8 cellular contexts compared by ENCODE assay signal in genomic region chr2:119679526-119679837, GRCh38. TPM values are rescaled to one million over a fixed set of nuclear protein-coding genes. Genes with fewer than 3 reads are reported as not detected.
A peak's percentile ranks its signal among the peaks of the same experiment; 100 is the strongest.
DNase-seq lines count a peak whose midpoint lies in the region; ATAC-seq, FAIRE-seq and TF ChIP-seq lines count a peak whose summit lies in the region.

No MANE protein-coding gene starts in this region.

- in situ Hi-C loops in GM12878 (cut with MboI): no loop called here

- DNase-seq in right atrium auricular region (ENCODE audit: low spot score): no peak
- no peak for DNase-seq in left ventricle myocardium superior
- DNase-seq in GM12878 (ENCODE audit: low read depth, low spot score): no peak
- no peak for DNase-seq in mesendoderm
- DNase-seq in aorta: no peak
- no peak for DNase-seq in COR-L47 (lab: John Stamatoyannopoulos, UW)
- no peak for DNase-seq in effector CD4-positive, alpha-beta T cell

- H3K4me2 ChIP-seq in GM12878 (ENCODE audit: control insufficient read depth, insufficient read depth): peak overlapping the region; percentile 85
- H3K4me2 ChIP-seq in mesendoderm (ENCODE audit: low read length): peak overlapping the region; percentile 57

- H4K20me1 ChIP-seq in GM12878 (ENCODE audit: control insufficient read depth, insufficient read depth): no peaks in the 10 kb centered on the region

- peak overlapping the region; percentile 85 for H3K9ac ChIP-seq in GM12878 (ENCODE audit: control insufficient read depth, insufficient read depth, low read length)
- peak overlapping the region; percentile 92 for H3K9ac ChIP-seq in mesendoderm (ENCODE audit: low read length)

- no TSS peak for BruUV-seq in GM12878 (replicated peaks; lab: Mats Ljungman, UMichigan)

- no peak overlapping the region for H3K4ac ChIP-seq in mesendoderm (ENCODE audit: low read depth, low read length)

- peak overlapping the region; percentile 85 for H2AFZ ChIP-seq in GM12878 (ENCODE audit: control insufficient read depth, low read depth, low read length)

- H4K5ac ChIP-seq in mesendoderm (ENCODE audit: low read length): peak overlapping the region; percentile 26

- H3K27me3 ChIP-seq in right atrium auricular region (no peaks in the 10 kb centered on the region), GM12878 (replicated peaks in 1 of 2; ENCODE audit: control insufficient read depth in 2 of 2, insufficient read depth in 2 of 2, low read length in 1 of 2) (no peaks in the 10 kb centered on the region), mesendoderm (ENCODE audit: insufficient read depth, low read length, poor library complexity) (no peaks in the 10 kb centered on the region), aorta (ENCODE audit: control insufficient read depth in 1 of 2, insufficient read depth in 2 of 2, low read length in 1 of 2) (no peaks in the 10 kb centered on the region)

- FAIRE-seq in GM12878 (lab: Jason Lieb, UNC): peak; percentile 71

- H3K4me3 ChIP-seq in right atrium auricular region (peak overlapping the region; percentile 72 to 78), GM12878 (peak overlapping the region; percentile 85), mesendoderm (ENCODE audit: low read length) (peak overlapping the region; percentile 87), aorta (ENCODE audit: low read length in 2 of 2) (peak overlapping the region; percentile 63 to 96)

- H3K4me1 ChIP-seq in right atrium auricular region: peaks cover 0 to 9% of the 10 kb centered on the region in 2 donors
- peaks cover 7% of the 10 kb centered on the region for H3K4me1 ChIP-seq in GM12878 (ENCODE audit: control insufficient read depth, insufficient read depth, low read length)
- H3K4me1 ChIP-seq in mesendoderm (ENCODE audit: control insufficient read depth, low read depth, low read length): no peaks in the 10 kb centered on the region
- no peaks in the 10 kb centered on the region for H3K4me1 ChIP-seq in aorta (ENCODE audit: control insufficient read depth in 1 of 2, insufficient read depth in 2 of 2, low read length in 2 of 2)

- peak overlapping the region; percentile 33 for H3K18ac ChIP-seq in mesendoderm (ENCODE audit: low read length)

- no peak overlapping the region for H2BK120ac ChIP-seq in mesendoderm (ENCODE audit: low read depth, low read length)

- no peak overlapping the region for H2BK5ac ChIP-seq in mesendoderm (ENCODE audit: low read length)

- TF ChIP-seq RAD21 in GM12878 (IDR thresholded peaks at IDR 0.05; ENCODE audit: insufficient read depth, low read depth, low read length): no peak

- ATAC-seq in left ventricle myocardium superior: no peak
- ATAC-seq in GM12878: no peak
- no peak for ATAC-seq in aorta (ENCODE audit: low FRiP score)
- ATAC-seq in HG02870 (IDR thresholded peaks at IDR 0.05; ENCODE audit: unreplicated experiment): no peak

- no peak for TF ChIP-seq POLR2A in GM12878 (IDR thresholded peaks at IDR 0.05; ENCODE audit: low read depth, low read length)

- no peaks in the 10 kb centered on the region for H3K9me3 ChIP-seq in right atrium auricular region
- H3K9me3 ChIP-seq in GM12878 (replicated peaks; ENCODE audit: control insufficient read depth, insufficient read depth, low read length): no peaks in the 10 kb centered on the region
- no peaks in the 10 kb centered on the region for H3K9me3 ChIP-seq in aorta (ENCODE audit: control insufficient read depth, low read length)

- H3K27ac ChIP-seq in right atrium auricular region (peak overlapping the region; percentile 36 to 62), GM12878 (ENCODE audit: control insufficient read depth, insufficient read depth) (peak overlapping the region; percentile 64), mesendoderm (ENCODE audit: low read depth, low read length) (no peak overlapping the region), aorta (ENCODE audit: low read depth in 1 of 2, low read length in 2 of 2) (no peak overlapping the region)

- CTCF ChIA-PET in GM12878 (lab: Yijun Ruan, JAX): interaction anchor here (0.8 to 2.1 kb wide), 7 partner anchors 18 to 497 kb away, joined by 3 to 9 read pairs (median 5); no protein-coding TSS in a partner anchor

- H3K36me3 ChIP-seq in right atrium auricular region (peaks cover 11% of the 10 kb centered on the region), GM12878 (ENCODE audit: control insufficient read depth in 2 of 2, insufficient read depth in 2 of 2, low read length in 1 of 2) (peaks cover 3 to 9% of the 10 kb centered on the region in 2 experiments; a peak in 2 of 4 replicates), mesendoderm (ENCODE audit: control insufficient read depth, insufficient read depth, low read length) (no peaks in the 10 kb centered on the region), aorta (ENCODE audit: control insufficient read depth in 1 of 2, insufficient read depth in 2 of 2, low read length in 1 of 2) (peaks cover 0 to 2% of the 10 kb centered on the region in 2 donors)

- peaks cover 13% of the 10 kb centered on the region for H3K79me1 ChIP-seq in mesendoderm (ENCODE audit: low read length)

- POLR2A ChIA-PET in GM12878 (lab: Charles Lee): interaction anchor here (0.7 to 1.0 kb wide), 2 partner anchors 10 to 112 kb away, joined by 3 to 8 read pairs; no protein-coding TSS in a partner anchor

- TF ChIP-seq CTCF in right atrium auricular region (IDR thresholded peaks at IDR 0.05) (no peak), GM12878 (IDR thresholded peaks at IDR 0.05 in 2 of 3, conservative IDR thresholded peaks at IDR 0.05 in 1 of 3; ENCODE audit: control insufficient read depth in 2 of 3, extremely low read depth in 1 of 3, insufficient read depth in 1 of 3, low read depth in 3 of 3, low read length in 3 of 3) (no peak)

- SMC1A ChIA-PET in GM12878 (lab: Charles Lee; ENCODE audit: uncharacterized antibody, unreplicated experiment): interaction anchor here (0.9 to 1.0 kb wide), 3 partner anchors 30 to 497 kb away, joined by 3 read pairs; no protein-coding TSS in a partner anchor

- H2BK15ac ChIP-seq in mesendoderm (replicated peaks; ENCODE audit: low read depth): no peak overlapping the region

- intact Hi-C loops in left ventricle myocardium superior (cut with micrococcal nuclease): no loop called here
- intact Hi-C loops in GM12878 (cut with micrococcal nuclease; ENCODE audit: unreplicated experiment): no loop called here
- intact Hi-C loops in aorta (cut with DNase I): no loop called here

- no peak for TF ChIP-seq EP300 in GM12878 (IDR thresholded peaks at IDR 0.05; ENCODE audit: borderline replicate concordance in 1 of 2, control insufficient read depth in 1 of 2, low read depth in 2 of 2, low read length in 2 of 2)

- peaks cover 15% of the 10 kb centered on the region for H3K79me2 ChIP-seq in GM12878 (ENCODE audit: control insufficient read depth, insufficient read depth, low read length)
- H3K79me2 ChIP-seq in mesendoderm (ENCODE audit: control insufficient read depth, insufficient read depth, low read length): peaks cover 10% of the 10 kb centered on the region

- RAD21 ChIA-PET in GM12878 (lab: Charles Lee; ENCODE audit: unreplicated experiment): interaction anchor here (0.7 to 1.9 kb wide), 3 partner anchors 24 to 496 kb away, joined by 4 to 9 read pairs (median 4); no protein-coding TSS in a partner anchor

- 1% methylated on average over 9 of the region's 9 CpGs for WGBS in GM12878 (ENCODE audit: insufficient coverage, insufficient replicate concordance, low lambda C conversion rate, missing lambda C conversion rate)
- WGBS in mesendoderm (ENCODE audit: extremely low coverage, insufficient coverage, low lambda C conversion rate): no CpG with 5 or more reads among the region's 9 CpGs
- WGBS in aorta, 2 donors: 6 to 9% methylated on average over 9 of the region's 9 CpGs

- H3K56ac ChIP-seq in mesendoderm (ENCODE audit: low read length): peak overlapping the region; percentile 93

- H4K8ac ChIP-seq in mesendoderm (ENCODE audit: low read depth, low read length): no peak overlapping the region

- H2AK5ac ChIP-seq in mesendoderm (ENCODE audit: low read length): no peak overlapping the region

- H3K23ac ChIP-seq in mesendoderm (ENCODE audit: low read length): no peak overlapping the region

TF ChIP-seq in GM12878, 131 proteins besides CTCF, POLR2A, EP300 and RAD21 (continues in another document):
- TF ChIP-seq RFX5 (IDR thresholded peaks at IDR 0.05; ENCODE audit: low read depth, low read length) (no peak), TCF3 (IDR thresholded peaks at IDR 0.05; ENCODE audit: borderline replicate concordance, insufficient read depth, low read depth, low read length) (no peak), KLF5 (IDR thresholded peaks at IDR 0.05; ENCODE audit: partially characterized antibody) (no peak)

RNA-seq across cellular contexts. Expression of gene TMEM177, which starts 0.5 kb away (rescaled TPM):
- total RNA-seq in right atrium auricular region (1 to 10 TPM; 6.4 to 8.1 TPM), left ventricle myocardium superior (12.8 TPM), GM12878 (2014; rRNA removed) (23.6 and 25.2 TPM in 2 replicates), GM12878 (2014; rRNA removed; fragmentation: Illumina TruSeq; extraction: Trizol) (12.7 and 13.0 TPM in 2 replicates), GM12878 (2021) (15.1 and 17.0 TPM in 2 replicates), aorta (1 to 10 TPM; 5.8 to 6.0 TPM)
- total RNA-seq in GM12878 (2013; cell fraction: nucleolus; rRNA removed): 25.8 and 26.2 TPM in 2 replicates
- 3.0 TPM for polyA plus RNA-seq in GM12878 (2011; ENCODE audit: low read depth)
- polyA plus RNA-seq in GM12878 (2011; rRNA removed) (7.1 and 10.9 TPM in 2 replicates), GM12878 (2014; fragmentation: Illumina TruSeq; extraction: Trizol) (8.0 and 15.6 TPM in 2 replicates), GM12878 (2014; fragmentation: Nextera tagmentation; extraction: Ambion mirVana) (1 to 10 TPM; 4.5 to 8.3 TPM), GM12878 (2014; rRNA removed) (25.5 and 29.0 TPM in 2 replicates), GM12878 (2016; fragmentation: Nextera tagmentation; extraction: Ambion mirVana) (10 to 100 TPM; 22.1 to 30.3 TPM), aorta (1 to 10 TPM; 3.2 to 8.1 TPM)
- 12.7 and 20.6 TPM in 2 replicates for polyA plus RNA-seq in GM12878 (2011; cell fraction: cytosol; rRNA removed)
- 15.3 and 17.9 TPM in 2 replicates for polyA plus RNA-seq in GM12878 (2011; cell fraction: nucleus; rRNA removed)
- polyA plus RNA-seq in GM12878 (2012): 6.8 and 9.2 TPM in 2 replicates
- 10.1 and 17.8 TPM in 2 replicates for polyA minus RNA-seq in GM12878 (2011; rRNA and poly(A)+ RNA removed)
- 3.2 and 5.0 TPM in 2 replicates for polyA minus RNA-seq in GM12878 (2011; cell fraction: cytosol; rRNA and poly(A)+ RNA removed)
- 17.8 and 27.7 TPM in 2 replicates for polyA minus RNA-seq in GM12878 (2011; cell fraction: nucleus; rRNA and poly(A)+ RNA removed)
- polyA plus RNA-seq in mesendoderm (2013, experiment 1 of 2): 20.2 TPM
- 19.5 TPM for polyA plus RNA-seq in mesendoderm (2013, experiment 2 of 2)

Comparison
In these comparisons a context has a peak if more than half of its experiments do, and no peak if none do; other contexts are left out.
1. H3K27ac ChIP-seq: peak in right atrium auricular region (2 of 2) and GM12878 (single experiment); none in mesendoderm (single experiment) and aorta (0 of 2).
2. Peak in every context shown above with its lines, with median percentiles within 50 percentile points of each other: H3K4me3 ChIP-seq.